In the genomic region with DNA sequence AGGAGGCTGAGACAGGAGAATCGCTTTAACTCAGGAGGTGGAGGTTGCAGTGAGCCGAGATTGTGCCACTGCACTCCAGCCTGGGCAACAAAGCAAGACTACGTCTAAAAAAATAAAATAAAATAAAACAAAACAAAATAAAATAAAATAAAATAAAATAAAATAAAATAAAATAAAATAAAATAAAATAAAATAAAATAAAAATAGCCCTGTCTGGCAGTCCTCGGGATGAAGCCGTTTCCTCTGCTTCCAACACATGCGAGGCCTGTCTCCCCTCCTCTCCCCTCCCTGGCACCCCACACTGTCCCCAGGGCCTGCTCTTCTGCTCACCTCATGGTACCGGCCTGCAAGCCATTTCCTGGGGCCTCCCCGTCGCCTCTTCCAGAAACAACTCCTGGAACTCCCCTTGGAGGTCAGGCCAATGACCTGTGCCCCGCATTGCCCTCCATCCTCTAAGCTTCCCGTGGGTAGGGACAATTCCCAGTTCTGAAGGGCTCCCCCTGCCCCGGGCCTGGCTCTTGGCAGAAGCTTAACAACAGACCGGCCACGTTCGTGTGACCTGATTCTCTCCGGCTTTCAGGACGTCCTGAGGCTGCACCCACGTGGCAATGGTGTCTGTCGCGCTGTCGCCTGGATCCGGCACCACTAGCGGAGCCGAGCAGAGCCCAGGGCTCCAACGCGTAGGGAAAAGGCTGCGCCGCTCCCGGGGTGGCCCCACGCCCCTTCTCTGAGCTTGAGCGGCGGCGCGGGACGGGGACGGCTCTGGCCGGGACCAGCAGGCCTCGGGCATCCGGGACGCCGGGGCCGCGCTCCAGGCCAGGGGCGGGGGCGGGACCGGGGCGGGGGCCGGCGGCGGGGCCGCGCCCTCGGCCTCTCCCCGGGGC, we compare ENCODE assay signal across 1 cellular context.
TF ChIP-seq lines count a peak whose summit lies in the region.

No MANE protein-coding gene starts in this region.

TF ChIP-seq in GM12878, 131 proteins besides CTCF, POLR2A, EP300 and RAD21 (continues in another document):
- TF ChIP-seq, protein P1, sequence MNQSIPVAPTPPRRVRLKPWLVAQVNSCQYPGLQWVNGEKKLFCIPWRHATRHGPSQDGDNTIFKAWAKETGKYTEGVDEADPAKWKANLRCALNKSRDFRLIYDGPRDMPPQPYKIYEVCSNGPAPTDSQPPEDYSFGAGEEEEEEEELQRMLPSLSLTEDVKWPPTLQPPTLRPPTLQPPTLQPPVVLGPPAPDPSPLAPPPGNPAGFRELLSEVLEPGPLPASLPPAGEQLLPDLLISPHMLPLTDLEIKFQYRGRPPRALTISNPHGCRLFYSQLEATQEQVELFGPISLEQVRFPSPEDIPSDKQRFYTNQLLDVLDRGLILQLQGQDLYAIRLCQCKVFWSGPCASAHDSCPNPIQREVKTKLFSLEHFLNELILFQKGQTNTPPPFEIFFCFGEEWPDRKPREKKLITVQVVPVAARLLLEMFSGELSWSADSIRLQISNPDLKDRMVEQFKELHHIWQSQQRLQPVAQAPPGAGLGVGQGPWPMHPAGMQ (IDR thresholded peaks at IDR 0.05; ENCODE audit: borderline replicate concordance) = no peak
- TF ChIP-seq TCF3 (IDR thresholded peaks at IDR 0.05; ENCODE audit: borderline replicate concordance, insufficient read depth, low read depth, low read length) (no peak), NR2F1 (conservative IDR thresholded peaks at IDR 0.05) (peak; percentile 90), MYC (IDR thresholded peaks at IDR 0.05; ENCODE audit: insufficient read depth, insufficient read length, insufficient replicate concordance, low read length, severe bottlenecking) (peak; percentile 90), BRCA1 (IDR thresholded peaks at IDR 0.05; ENCODE audit: low read depth, low read length) (no peak), MEF2A (IDR thresholded peaks at IDR 0.05; ENCODE audit: insufficient read depth, low read depth, low read length) (no peak), MEF2B (IDR thresholded peaks at IDR 0.05; ENCODE audit: partially characterized antibody, poor library complexity, severe bottlenecking) (peak; percentile 50), SMAD5 (IDR thresholded peaks at IDR 0.05; ENCODE audit: low read depth) (no peak), CREM (IDR thresholded peaks at IDR 0.05; ENCODE audit: low read depth) (no peak), EGR1 (IDR thresholded peaks at IDR 0.05; ENCODE audit: borderline replicate concordance in 1 of 2, low read depth in 2 of 2, low read length in 2 of 2) (peak in 1 of 2 experiments; percentile 77; a peak in 2 of 3 replicates), TCF7 (IDR thresholded peaks at IDR 0.05; ENCODE audit: borderline replicate concordance) (no peak), RB1 (IDR thresholded peaks at IDR 0.05; ENCODE audit: borderline replicate concordance) (no peak), IKZF1 (conservative IDR thresholded peaks at IDR 0.05) (peak; percentile 84), HDAC2 (IDR thresholded peaks at IDR 0.05) (no peak), PAX5 (IDR thresholded peaks at IDR 0.05; ENCODE audit: borderline replicate concordance, low read depth, low read length) (no peak), LARP7 (IDR thresholded peaks at IDR 0.05) (peak; percentile 76), CHD2 (IDR thresholded peaks at IDR 0.05; ENCODE audit: borderline replicate concordance, low read depth, low read length) (peak; percentile 24; the same call in 1 of the 2 replicates), NR2C1 (IDR thresholded peaks at IDR 0.05) (no peak), ZBED1 (IDR thresholded peaks at IDR 0.05; ENCODE audit: borderline replicate concordance) (no peak), ETV6 (conservative IDR thresholded peaks at IDR 0.05 in 1 of 2, IDR thresholded peaks at IDR 0.05 in 1 of 2; ENCODE audit: borderline replicate concordance in 1 of 2, low read depth in 1 of 2) (peak in 1 of 2 experiments; percentile 48; a peak in 1 of 4 replicates), POLR2AphosphoS2 (IDR thresholded peaks at IDR 0.05; ENCODE audit: low read depth, low read length) (no peak), CBFB (IDR thresholded peaks at IDR 0.05; ENCODE audit: low read depth) (0 out of 2 replicates have a peak, but pooled peaks have one; percentile 54), TCF12 (IDR thresholded peaks at IDR 0.05; ENCODE audit: low read depth, low read length) (no peak), RUNX3 (IDR thresholded peaks at IDR 0.05; ENCODE audit: low read length) (no peak), SIX5 (IDR thresholded peaks at IDR 0.05; ENCODE audit: low read depth, low read length, severe bottlenecking) (no peak), BACH1 (IDR thresholded peaks at IDR 0.05; ENCODE audit: borderline replicate concordance) (0 out of 2 replicates have a peak, but pooled peaks have one; percentile 5), SMC3 (IDR thresholded peaks at IDR 0.05; ENCODE audit: borderline replicate concordance, low read length) (no peak), ZNF217 (IDR thresholded peaks at IDR 0.05) (no peak), GATAD2B (conservative IDR thresholded peaks at IDR 0.05; ENCODE audit: low read depth) (peak; percentile 73), ZNF207 (IDR thresholded peaks at IDR 0.05; ENCODE audit: borderline replicate concordance) (no peak), SUZ12 (IDR thresholded peaks at IDR 0.05; ENCODE audit: unreplicated experiment) (no peak), EED (IDR thresholded peaks at IDR 0.05; ENCODE audit: low read depth) (peak; percentile 62; the same call in 1 of the 2 replicates), KAT2A (conservative IDR thresholded peaks at IDR 0.05; ENCODE audit: control insufficient read depth, low read depth, low read length) (no peak), WRNIP1 (IDR thresholded peaks at IDR 0.05; ENCODE audit: borderline replicate concordance, low read depth, low read length) (no peak), NFXL1 (IDR thresholded peaks at IDR 0.05; ENCODE audit: borderline replicate concordance) (no peak)
- TF ChIP-seq, protein P2, sequence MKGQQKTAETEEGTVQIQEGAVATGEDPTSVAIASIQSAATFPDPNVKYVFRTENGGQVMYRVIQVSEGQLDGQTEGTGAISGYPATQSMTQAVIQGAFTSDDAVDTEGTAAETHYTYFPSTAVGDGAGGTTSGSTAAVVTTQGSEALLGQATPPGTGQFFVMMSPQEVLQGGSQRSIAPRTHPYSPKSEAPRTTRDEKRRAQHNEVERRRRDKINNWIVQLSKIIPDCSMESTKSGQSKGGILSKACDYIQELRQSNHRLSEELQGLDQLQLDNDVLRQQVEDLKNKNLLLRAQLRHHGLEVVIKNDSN (IDR thresholded peaks at IDR 0.05; ENCODE audit: borderline replicate concordance, extremely low read length, insufficient read depth, low read depth, low read length) = peak; percentile 51
- TF ChIP-seq, protein P3, sequence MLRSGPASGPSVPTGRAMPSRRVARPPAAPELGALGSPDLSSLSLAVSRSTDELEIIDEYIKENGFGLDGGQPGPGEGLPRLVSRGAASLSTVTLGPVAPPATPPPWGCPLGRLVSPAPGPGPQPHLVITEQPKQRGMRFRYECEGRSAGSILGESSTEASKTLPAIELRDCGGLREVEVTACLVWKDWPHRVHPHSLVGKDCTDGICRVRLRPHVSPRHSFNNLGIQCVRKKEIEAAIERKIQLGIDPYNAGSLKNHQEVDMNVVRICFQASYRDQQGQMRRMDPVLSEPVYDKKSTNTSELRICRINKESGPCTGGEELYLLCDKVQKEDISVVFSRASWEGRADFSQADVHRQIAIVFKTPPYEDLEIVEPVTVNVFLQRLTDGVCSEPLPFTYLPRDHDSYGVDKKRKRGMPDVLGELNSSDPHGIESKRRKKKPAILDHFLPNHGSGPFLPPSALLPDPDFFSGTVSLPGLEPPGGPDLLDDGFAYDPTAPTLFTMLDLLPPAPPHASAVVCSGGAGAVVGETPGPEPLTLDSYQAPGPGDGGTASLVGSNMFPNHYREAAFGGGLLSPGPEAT (IDR thresholded peaks at IDR 0.05; ENCODE audit: low read depth) = 0 out of 2 replicates have a peak, but pooled peaks have one; percentile 59
- TF ChIP-seq, protein P4, sequence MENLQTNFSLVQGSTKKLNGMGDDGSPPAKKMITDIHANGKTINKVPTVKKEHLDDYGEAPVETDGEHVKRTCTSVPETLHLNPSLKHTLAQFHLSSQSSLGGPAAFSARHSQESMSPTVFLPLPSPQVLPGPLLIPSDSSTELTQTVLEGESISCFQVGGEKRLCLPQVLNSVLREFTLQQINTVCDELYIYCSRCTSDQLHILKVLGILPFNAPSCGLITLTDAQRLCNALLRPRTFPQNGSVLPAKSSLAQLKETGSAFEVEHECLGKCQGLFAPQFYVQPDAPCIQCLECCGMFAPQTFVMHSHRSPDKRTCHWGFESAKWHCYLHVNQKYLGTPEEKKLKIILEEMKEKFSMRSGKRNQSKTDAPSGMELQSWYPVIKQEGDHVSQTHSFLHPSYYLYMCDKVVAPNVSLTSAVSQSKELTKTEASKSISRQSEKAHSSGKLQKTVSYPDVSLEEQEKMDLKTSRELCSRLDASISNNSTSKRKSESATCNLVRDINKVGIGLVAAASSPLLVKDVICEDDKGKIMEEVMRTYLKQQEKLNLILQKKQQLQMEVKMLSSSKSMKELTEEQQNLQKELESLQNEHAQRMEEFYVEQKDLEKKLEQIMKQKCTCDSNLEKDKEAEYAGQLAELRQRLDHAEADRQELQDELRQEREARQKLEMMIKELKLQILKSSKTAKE (IDR thresholded peaks at IDR 0.05; ENCODE audit: low read depth, poor library complexity, severe bottlenecking) = no peak
- TF ChIP-seq, protein P5, sequence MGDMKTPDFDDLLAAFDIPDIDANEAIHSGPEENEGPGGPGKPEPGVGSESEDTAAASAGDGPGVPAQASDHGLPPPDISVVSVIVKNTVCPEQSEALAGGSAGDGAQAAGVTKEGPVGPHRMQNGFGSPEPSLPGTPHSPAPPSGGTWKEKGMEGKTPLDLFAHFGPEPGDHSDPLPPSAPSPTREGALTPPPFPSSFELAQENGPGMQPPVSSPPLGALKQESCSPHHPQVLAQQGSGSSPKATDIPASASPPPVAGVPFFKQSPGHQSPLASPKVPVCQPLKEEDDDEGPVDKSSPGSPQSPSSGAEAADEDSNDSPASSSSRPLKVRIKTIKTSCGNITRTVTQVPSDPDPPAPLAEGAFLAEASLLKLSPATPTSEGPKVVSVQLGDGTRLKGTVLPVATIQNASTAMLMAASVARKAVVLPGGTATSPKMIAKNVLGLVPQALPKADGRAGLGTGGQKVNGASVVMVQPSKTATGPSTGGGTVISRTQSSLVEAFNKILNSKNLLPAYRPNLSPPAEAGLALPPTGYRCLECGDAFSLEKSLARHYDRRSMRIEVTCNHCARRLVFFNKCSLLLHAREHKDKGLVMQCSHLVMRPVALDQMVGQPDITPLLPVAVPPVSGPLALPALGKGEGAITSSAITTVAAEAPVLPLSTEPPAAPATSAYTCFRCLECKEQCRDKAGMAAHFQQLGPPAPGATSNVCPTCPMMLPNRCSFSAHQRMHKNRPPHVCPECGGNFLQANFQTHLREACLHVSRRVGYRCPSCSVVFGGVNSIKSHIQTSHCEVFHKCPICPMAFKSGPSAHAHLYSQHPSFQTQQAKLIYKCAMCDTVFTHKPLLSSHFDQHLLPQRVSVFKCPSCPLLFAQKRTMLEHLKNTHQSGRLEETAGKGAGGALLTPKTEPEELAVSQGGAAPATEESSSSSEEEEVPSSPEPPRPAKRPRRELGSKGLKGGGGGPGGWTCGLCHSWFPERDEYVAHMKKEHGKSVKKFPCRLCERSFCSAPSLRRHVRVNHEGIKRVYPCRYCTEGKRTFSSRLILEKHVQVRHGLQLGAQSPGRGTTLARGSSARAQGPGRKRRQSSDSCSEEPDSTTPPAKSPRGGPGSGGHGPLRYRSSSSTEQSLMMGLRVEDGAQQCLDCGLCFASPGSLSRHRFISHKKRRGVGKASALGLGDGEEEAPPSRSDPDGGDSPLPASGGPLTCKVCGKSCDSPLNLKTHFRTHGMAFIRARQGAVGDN (IDR thresholded peaks at IDR 0.05) = peak; percentile 93
- TF ChIP-seq, protein P6, sequence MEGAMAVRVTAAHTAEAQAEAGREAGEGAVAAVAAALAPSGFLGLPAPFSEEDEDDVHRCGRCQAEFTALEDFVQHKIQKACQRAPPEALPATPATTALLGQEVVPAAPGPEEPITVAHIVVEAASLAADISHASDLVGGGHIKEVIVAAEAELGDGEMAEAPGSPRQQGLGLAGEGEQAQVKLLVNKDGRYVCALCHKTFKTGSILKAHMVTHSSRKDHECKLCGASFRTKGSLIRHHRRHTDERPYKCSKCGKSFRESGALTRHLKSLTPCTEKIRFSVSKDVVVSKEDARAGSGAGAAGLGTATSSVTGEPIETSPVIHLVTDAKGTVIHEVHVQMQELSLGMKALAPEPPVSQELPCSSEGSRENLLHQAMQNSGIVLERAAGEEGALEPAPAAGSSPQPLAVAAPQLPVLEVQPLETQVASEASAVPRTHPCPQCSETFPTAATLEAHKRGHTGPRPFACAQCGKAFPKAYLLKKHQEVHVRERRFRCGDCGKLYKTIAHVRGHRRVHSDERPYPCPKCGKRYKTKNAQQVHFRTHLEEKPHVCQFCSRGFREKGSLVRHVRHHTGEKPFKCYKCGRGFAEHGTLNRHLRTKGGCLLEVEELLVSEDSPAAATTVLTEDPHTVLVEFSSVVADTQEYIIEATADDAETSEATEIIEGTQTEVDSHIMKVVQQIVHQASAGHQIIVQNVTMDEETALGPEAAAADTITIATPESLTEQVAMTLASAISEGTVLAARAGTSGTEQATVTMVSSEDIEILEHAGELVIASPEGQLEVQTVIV (IDR thresholded peaks at IDR 0.05; ENCODE audit: borderline replicate concordance, partially characterized antibody) = no peak
- TF ChIP-seq, protein P7, sequence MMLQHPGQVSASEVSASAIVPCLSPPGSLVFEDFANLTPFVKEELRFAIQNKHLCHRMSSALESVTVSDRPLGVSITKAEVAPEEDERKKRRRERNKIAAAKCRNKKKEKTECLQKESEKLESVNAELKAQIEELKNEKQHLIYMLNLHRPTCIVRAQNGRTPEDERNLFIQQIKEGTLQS (IDR thresholded peaks at IDR 0.05; ENCODE audit: borderline replicate concordance, extremely low read depth, low read depth, low read length) = no peak
- TF ChIP-seq, protein P8, sequence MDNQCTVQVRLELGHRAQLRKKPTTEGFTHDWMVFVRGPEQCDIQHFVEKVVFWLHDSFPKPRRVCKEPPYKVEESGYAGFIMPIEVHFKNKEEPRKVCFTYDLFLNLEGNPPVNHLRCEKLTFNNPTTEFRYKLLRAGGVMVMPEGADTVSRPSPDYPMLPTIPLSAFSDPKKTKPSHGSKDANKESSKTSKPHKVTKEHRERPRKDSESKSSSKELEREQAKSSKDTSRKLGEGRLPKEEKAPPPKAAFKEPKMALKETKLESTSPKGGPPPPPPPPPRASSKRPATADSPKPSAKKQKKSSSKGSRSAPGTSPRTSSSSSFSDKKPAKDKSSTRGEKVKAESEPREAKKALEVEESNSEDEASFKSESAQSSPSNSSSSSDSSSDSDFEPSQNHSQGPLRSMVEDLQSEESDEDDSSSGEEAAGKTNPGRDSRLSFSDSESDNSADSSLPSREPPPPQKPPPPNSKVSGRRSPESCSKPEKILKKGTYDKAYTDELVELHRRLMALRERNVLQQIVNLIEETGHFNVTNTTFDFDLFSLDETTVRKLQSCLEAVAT (IDR thresholded peaks at IDR 0.05) = peak; percentile 54; the same call in 1 of the 2 replicates
- TF ChIP-seq, protein P9, sequence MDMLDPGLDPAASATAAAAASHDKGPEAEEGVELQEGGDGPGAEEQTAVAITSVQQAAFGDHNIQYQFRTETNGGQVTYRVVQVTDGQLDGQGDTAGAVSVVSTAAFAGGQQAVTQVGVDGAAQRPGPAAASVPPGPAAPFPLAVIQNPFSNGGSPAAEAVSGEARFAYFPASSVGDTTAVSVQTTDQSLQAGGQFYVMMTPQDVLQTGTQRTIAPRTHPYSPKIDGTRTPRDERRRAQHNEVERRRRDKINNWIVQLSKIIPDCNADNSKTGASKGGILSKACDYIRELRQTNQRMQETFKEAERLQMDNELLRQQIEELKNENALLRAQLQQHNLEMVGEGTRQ (IDR thresholded peaks at IDR 0.05; ENCODE audit: borderline replicate concordance, low read depth, low read length) = no peak; the same call in 1 of the 2 replicates
